Comparison of ENCODE assay signal across 8 cellular contexts in genomic region chr16:6682142-6682811, GRCh38.
DNase-seq lines count a peak whose midpoint lies in the region; ATAC-seq and TF ChIP-seq lines count a peak whose summit lies in the region.

No MANE protein-coding gene starts in this region.

- no peak overlapping the region for H3K4me3 Mint-ChIP-seq in activated naive CD8-positive, alpha-beta T cell treated with anti-CD3 and anti-CD28 coated beads, Interleukin-2, amount 50 U/mL, for 24 hours

- no peaks in the 10 kb centered on the region for H3K9me2 ChIP-seq in SK-N-SH

- POLR2A ChIA-PET in SK-N-SH (lab: Yijun Ruan, JAX) = no interaction called here

- no peaks in the 10 kb centered on the region for H3K36me3 ChIP-seq in SK-N-SH (replicated peaks in 1 of 2; ENCODE audit: control insufficient read depth in 1 of 2, insufficient read depth in 2 of 2, low read length in 1 of 2)
- H3K36me3 ChIP-seq in left lung = no peaks in the 10 kb centered on the region

- WGBS in SK-N-SH (ENCODE audit: low lambda C conversion rate) = 38% methylated on average over 19 of the region's 19 CpGs

- H3F3A ChIP-seq in SK-N-SH (replicated peaks; ENCODE audit: insufficient read depth) = no peaks in the 10 kb centered on the region

- H3K4me3 ChIP-seq in SK-N-SH (ENCODE audit: low read depth in 2 of 2, low read length in 1 of 2) = no peak overlapping the region
- no peak overlapping the region for H3K4me3 ChIP-seq in left lung

- H3K4me1 Mint-ChIP-seq in activated naive CD8-positive, alpha-beta T cell treated with anti-CD3 and anti-CD28 coated beads, Interleukin-2, amount 50 U/mL, for 24 hours = no peaks in the 10 kb centered on the region

- H3K4me1 ChIP-seq in SK-N-SH (ENCODE audit: control insufficient read depth in 1 of 2, insufficient read depth in 2 of 2, low read depth in 1 of 2, low read length in 1 of 2) (no peaks in the 10 kb centered on the region), left lung (no peaks in the 10 kb centered on the region)

- peaks cover 5% of the 10 kb centered on the region for H3K9me3 Mint-ChIP-seq in activated naive CD8-positive, alpha-beta T cell treated with anti-CD3 and anti-CD28 coated beads, Interleukin-2, amount 50 U/mL, for 24 hours

- no peak for TF ChIP-seq EP300 in SK-N-SH (IDR thresholded peaks at IDR 0.05; ENCODE audit: borderline replicate concordance in 1 of 2, low read depth in 1 of 2, low read length in 1 of 2)

- CTCF ChIA-PET in SK-N-SH (lab: Yijun Ruan, JAX) = interaction anchor here (0.5 to 3.7 kb wide), 17 partner anchors 9 to 1507 kb away, joined by 3 to 26 read pairs (median 5); no protein-coding TSS in a partner anchor

- no peak overlapping the region for H2AFZ ChIP-seq in SK-N-SH (ENCODE audit: low read depth)

- no peak overlapping the region for H3K27ac ChIP-seq in SK-N-SH (ENCODE audit: low read depth in 2 of 2, low read length in 1 of 2)
- H3K27ac ChIP-seq in left lung = no peak overlapping the region

- TF ChIP-seq CTCF in SK-N-SH (IDR thresholded peaks at IDR 0.05) (peak; percentile 46), left lung (IDR thresholded peaks at IDR 0.05) (peak; percentile 31 to 65)

- peak; percentile 53 for DNase-seq in SK-N-SH
- peak; percentile 8 for DNase-seq in KG1 (lab: John Stamatoyannopoulos, UW)
- DNase-seq in activated naive CD8-positive, alpha-beta T cell treated with anti-CD3 and anti-CD28 coated beads, Interleukin-2, amount 50 U/mL, for 24 hours = peak; percentile 23
- DNase-seq in left lung = no peak
- no peak for DNase-seq in NCI-H1105 (lab: John Stamatoyannopoulos, UW)
- DNase-seq in activated naive CD4-positive, alpha-beta T cell (lab: John Stamatoyannopoulos, UW) = no peak

- H3K27ac Mint-ChIP-seq in activated naive CD8-positive, alpha-beta T cell treated with anti-CD3 and anti-CD28 coated beads, Interleukin-2, amount 50 U/mL, for 24 hours = no peak overlapping the region

- H3K79me2 ChIP-seq in SK-N-SH (ENCODE audit: insufficient read depth) = no peaks in the 10 kb centered on the region

- H3K9ac ChIP-seq in SK-N-SH = no peak overlapping the region

- H3K9me3 ChIP-seq in SK-N-SH (no peaks in the 10 kb centered on the region), left lung (no peaks in the 10 kb centered on the region)

- TF ChIP-seq RAD21 in SK-N-SH (IDR thresholded peaks at IDR 0.05; ENCODE audit: low read length) = no peak

- H3K27me3 ChIP-seq in SK-N-SH (ENCODE audit: insufficient read depth) (no peaks in the 10 kb centered on the region), left lung (no peaks in the 10 kb centered on the region)

- no peak overlapping the region for H3K4me2 ChIP-seq in SK-N-SH

- no peaks in the 10 kb centered on the region for H4K20me1 ChIP-seq in SK-N-SH (ENCODE audit: insufficient read depth)

- no peaks in the 10 kb centered on the region for H3K36me3 Mint-ChIP-seq in activated naive CD8-positive, alpha-beta T cell treated with anti-CD3 and anti-CD28 coated beads, Interleukin-2, amount 50 U/mL, for 24 hours (ENCODE audit: low read depth)

- intact Hi-C loops in left lung (cut with DNase I) = no loop called here

- H3K27me3 Mint-ChIP-seq in activated naive CD8-positive, alpha-beta T cell treated with anti-CD3 and anti-CD28 coated beads, Interleukin-2, amount 50 U/mL, for 24 hours = no peaks in the 10 kb centered on the region

- ATAC-seq in SK-N-SH treated with all-trans-retinoic acid at 6 μM for 48 hours (no peak), left lung (peak; percentile 56), GM19351 (IDR thresholded peaks at IDR 0.05; ENCODE audit: unreplicated experiment) (no peak)
- ATAC-seq in activated naive CD8-positive, alpha-beta T cell treated with anti-CD3 and anti-CD28 coated beads, Interleukin-2, amount 50 U/mL, for 24 hours = no peak

TF ChIP-seq in SK-N-SH, 30 proteins besides CTCF, POLR2A, EP300 and RAD21 (continues in another document):
- TF ChIP-seq FOSL2 (IDR thresholded peaks at IDR 0.05; ENCODE audit: borderline replicate concordance, low read depth) = no peak
- TF ChIP-seq SMC3 (IDR thresholded peaks at IDR 0.05; ENCODE audit: low read depth, low read length) = no peak
- no peak for TF ChIP-seq IRF3 (IDR thresholded peaks at IDR 0.05; ENCODE audit: low read depth, low read length)
- TF ChIP-seq NFIC (IDR thresholded peaks at IDR 0.05; ENCODE audit: borderline replicate concordance) = no peak
- no peak for TF ChIP-seq TAF1 (IDR thresholded peaks at IDR 0.05; ENCODE audit: borderline replicate concordance, low read depth, low read length)
- TF ChIP-seq RCOR1 (IDR thresholded peaks at IDR 0.05; ENCODE audit: low read length) = no peak
- no peak for TF ChIP-seq TCF12 (IDR thresholded peaks at IDR 0.05)

TF ChIP-seq in SK-N-SH treated with all-trans-retinoic acid at 6 μM for 48 hours, 23 proteins besides CTCF, POLR2A, EP300 and RAD21:
- no peak for TF ChIP-seq BACH2 (CRISPR knock-in tag; IDR thresholded peaks at IDR 0.05; ENCODE audit: borderline replicate concordance)
- TF ChIP-seq TOX (CRISPR knock-in tag; IDR thresholded peaks at IDR 0.05; ENCODE audit: borderline replicate concordance) = no peak
- TF ChIP-seq PATZ1 (CRISPR knock-in tag; IDR thresholded peaks at IDR 0.05; ENCODE audit: borderline replicate concordance) = no peak
- no peak for TF ChIP-seq ZNF8 (CRISPR knock-in tag; IDR thresholded peaks at IDR 0.05)
- TF ChIP-seq TSHZ2 (CRISPR knock-in tag; IDR thresholded peaks at IDR 0.05) = no peak
- TF ChIP-seq ZFP30 (CRISPR knock-in tag; IDR thresholded peaks at IDR 0.05) = no peak
- TF ChIP-seq ARNTL (CRISPR knock-in tag; IDR thresholded peaks at IDR 0.05; ENCODE audit: borderline replicate concordance, low read depth) = no peak

Comparison
In these comparisons a context has a peak if more than half of its experiments do, and no peak if none do; other contexts are left out.
1. DNase-seq: peak in SK-N-SH (single experiment), KG1 (single experiment) and activated naive CD8-positive, alpha-beta T cell treated with anti-CD3 and anti-CD28 coated beads, Interleukin-2, amount 50 U/mL, for 24 hours (single experiment); none in left lung (0 of 2), NCI-H1105 (single experiment) and activated naive CD4-positive, alpha-beta T cell (0 of 4).